Comparison of ENCODE assay signal across 12 cellular contexts in the genomic region with DNA sequence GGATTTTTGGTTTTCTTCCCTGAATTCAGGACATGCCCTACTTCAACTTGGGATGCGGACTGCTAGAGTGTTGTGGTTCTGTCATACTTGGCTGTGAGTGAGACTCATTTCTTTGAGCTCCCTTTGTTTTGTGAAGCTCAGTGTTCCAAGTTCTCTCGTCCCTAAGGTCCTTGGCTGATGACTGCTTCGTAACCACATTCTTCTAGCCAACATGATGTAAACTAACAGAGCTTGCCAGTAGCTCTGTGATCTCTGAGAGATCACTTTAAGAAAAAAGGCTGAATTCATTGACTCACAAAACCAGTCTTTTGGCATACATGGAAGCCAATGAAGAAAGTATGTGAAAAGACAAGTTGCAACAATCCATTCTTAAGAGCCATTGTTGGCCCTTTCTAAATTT.
DNase-seq lines count a peak whose midpoint lies in the region; ATAC-seq, FAIRE-seq and TF ChIP-seq lines count a peak whose summit lies in the region.
"Had no signal": no experiment of that assay in that cellular context is flagged by ENCODE, and none has a peak within 500 bp of the region (broad histone marks: within the 10 kb centered on the region; RNA-seq: fewer than 3 reads in every experiment).

No MANE protein-coding gene starts in this region.

- intact Hi-C loops in mammary epithelial cell (cut with micrococcal nuclease) (no loop called here), heart right ventricle (cut with DNase I) (no loop called here)

- dilution Hi-C loops in mammary epithelial cell (cut with HindIII; ENCODE audit: low sequenced_read_pairs) = no loop called here

- 9% methylated on average over 3 of the region's 3 CpGs for WGBS in mammary epithelial cell (ENCODE audit: low coverage, missing lambda C conversion rate)
- WGBS in heart right ventricle, 2 donors = 45 to 54% methylated on average over 3 of the region's 3 CpGs

- H3K4me3 ChIP-seq in mammary epithelial cell (replicated peaks in 1 of 3; ENCODE audit: insufficient read depth in 1 of 3, low read depth in 2 of 3, low read length in 3 of 3) (no peak overlapping the region), heart right ventricle (no peak overlapping the region)

- H3K36me3 ChIP-seq in mammary epithelial cell (ENCODE audit: insufficient read depth, low read length) = no peaks in the 10 kb centered on the region
- H3K36me3 ChIP-seq in heart right ventricle = no peaks in the 10 kb centered on the region

- peak overlapping the region; percentile 15 for H3K4me2 ChIP-seq in mammary epithelial cell (ENCODE audit: insufficient read depth, low read depth, low read length)

- CTCF ChIA-PET in mammary epithelial cell (lab: Charles Lee; ENCODE audit: low non-redundant PET) = no interaction called here

- H3K27me3 ChIP-seq in mammary epithelial cell (ENCODE audit: insufficient read depth, low read length) (no peaks in the 10 kb centered on the region), heart right ventricle (no peaks in the 10 kb centered on the region)

- H3K9me3 ChIP-seq in mammary epithelial cell (replicated peaks; ENCODE audit: insufficient read depth, low read length) (no peaks in the 10 kb centered on the region), heart right ventricle (no peaks in the 10 kb centered on the region)

- no peak overlapping the region for H3K9ac ChIP-seq in mammary epithelial cell (ENCODE audit: insufficient read depth, low read length)

- peak; percentile 83 to 98 (median 95) for ATAC-seq in heart right ventricle
- ATAC-seq in HG02938 (IDR thresholded peaks at IDR 0.05; ENCODE audit: unreplicated experiment) = no peak
- ATAC-seq: natural killer cell had no signal

- H4K20me1 ChIP-seq in mammary epithelial cell (ENCODE audit: insufficient read depth, low read length) = no peaks in the 10 kb centered on the region

- TF ChIP-seq POLR2A in GM12891 (IDR thresholded peaks at IDR 0.05; ENCODE audit: low read depth, low read length) = no peak

- DNase-seq in GM12891 (ENCODE audit: insufficient read length, low spot score) (no peak), mammary epithelial cell (peak; percentile 52), heart right ventricle (peak in 1 of 2 donors; percentile 50), renal cortical epithelial cell (ENCODE audit: low read depth) (peak; percentile 72), NCI-H187 (lab: John Stamatoyannopoulos, UW) (no peak), LoVo (ENCODE audit: low spot score) (no peak), GM19238 (ENCODE audit: insufficient read length, low spot score) (no peak)
- DNase-seq: natural killer cell, NCI-H345 had no signal

- in situ Hi-C loops in mammary epithelial cell (cut with MboI; ENCODE audit: low sequenced_read_pairs in 2 of 2) = no loop called here

- no peaks in the 10 kb centered on the region for H3K4me1 ChIP-seq in mammary epithelial cell (ENCODE audit: insufficient read depth, low read length)
- peaks cover 0 to 16% (median 5%) of the 10 kb centered on the region in 9 donors for H3K4me1 ChIP-seq in heart right ventricle

- H3K79me2 ChIP-seq in mammary epithelial cell (ENCODE audit: insufficient read depth, low read length) = no peaks in the 10 kb centered on the region

- H3K27ac ChIP-seq in mammary epithelial cell (ENCODE audit: insufficient read depth, low read depth, low read length) (no peak overlapping the region), heart right ventricle (peak overlapping the region in 4 of 10 donors; percentile 11 to 49 (median 34))
- H3K27ac ChIP-seq: C4-2B, VCaP had no signal

- BruUV-seq in mammary epithelial cell (replicated peaks; lab: Mats Ljungman, UMichigan) = no TSS peak

- H2AFZ ChIP-seq in mammary epithelial cell (ENCODE audit: low read depth, low read length) = peak overlapping the region; percentile 28

- TF ChIP-seq CTCF in mammary epithelial cell (conservative IDR thresholded peaks at IDR 0.05 in 1 of 2, IDR thresholded peaks at IDR 0.05 in 1 of 2; ENCODE audit: extremely low read depth in 1 of 2, insufficient read depth in 1 of 2, low read depth in 1 of 2, low read length in 2 of 2) = no peak
- no peak for TF ChIP-seq CTCF in heart right ventricle (IDR thresholded peaks at IDR 0.05)

- peak; percentile 72 for FAIRE-seq in GM12891 (lab: Jason Lieb, UNC)

TF ChIP-seq in GM12891, 5 proteins besides CTCF, POLR2A, EP300 and RAD21:
- no peak for TF ChIP-seq SPI1 (IDR thresholded peaks at IDR 0.05; ENCODE audit: low read depth, low read length)
- TF ChIP-seq PAX5 (IDR thresholded peaks at IDR 0.05; ENCODE audit: insufficient read depth, low read length, severe bottlenecking) = no peak
- TF ChIP-seq TAF1 (IDR thresholded peaks at IDR 0.05; ENCODE audit: low read depth, low read length) = no peak

Comparison
In these comparisons a context has a peak if more than half of its experiments do, and no peak if none do; other contexts are left out.
1. DNase-seq: peak in mammary epithelial cell (single experiment) and renal cortical epithelial cell (single experiment); none in GM12891 (single experiment), NCI-H187 (0 of 2), LoVo (single experiment) and GM19238 (single experiment).